ENCODE assay signal across 24 cellular contexts in the genomic region with DNA sequence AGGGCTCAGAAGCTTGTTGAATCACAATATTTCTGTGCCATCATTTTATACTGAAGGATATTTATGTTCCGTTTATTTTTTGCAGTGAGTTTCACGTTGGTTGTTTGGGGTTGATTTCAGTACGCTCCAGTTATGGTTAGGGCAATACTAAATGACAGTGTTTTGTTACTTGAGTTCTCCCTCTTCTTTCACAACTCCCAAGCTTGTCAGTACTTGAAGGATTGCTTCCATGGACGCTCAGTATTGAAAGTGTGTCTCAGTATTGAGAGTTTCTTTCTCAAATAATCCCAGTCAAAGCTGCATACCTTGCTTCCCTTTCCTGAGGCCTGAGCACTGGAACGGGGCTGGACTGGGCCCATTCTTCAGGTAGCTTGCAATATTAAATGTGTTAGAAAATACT.
"Had no signal": no experiment of that assay in that cellular context is flagged by ENCODE, and none has a peak within 500 bp of the region (broad histone marks: within the 10 kb centered on the region; RNA-seq: fewer than 3 reads in every experiment).

No MANE protein-coding gene starts in this region.

- H3K27me3 Mint-ChIP-seq: progenitor cell of endocrine pancreas had no signal

- H3K4me3 ChIP-seq: left ventricle myocardium inferior, lung, ovary, right atrium auricular region, skin epidermis, suprapubic skin, thoracic aorta, tibial artery, upper lobe of right lung had no signal

- DNase-seq: head of caudate nucleus; hippocampal formation; kidney; left ventricle myocardium inferior; naive thymus-derived CD8-positive, alpha-beta T cell; ovary; stimulated activated CD4-positive, alpha-beta T cell treated with anti-CD3 and anti-CD28 coated beads, Interleukin-12 subunit alpha, Interleukin-12 subunit beta, amount 100 ng/mL, for 4 hours; stimulated activated CD4-positive, alpha-beta T cell treated with anti-CD3 and anti-CD28 coated beads, Interleukin-15, amount 100 ng/mL, for 24 hours; stimulated activated CD4-positive, alpha-beta T cell treated with anti-CD3 and anti-CD28 coated beads, Interleukin-2, amount 100 ng/mL, for 24 hours; stimulated activated CD4-positive, alpha-beta T cell treated with anti-CD3 and anti-CD28 coated beads, Interleukin-4, amount 100 ng/mL, for 1 hour; stimulated activated naive B cell treated with anti-CD40 and anti-IgM and Interleukin-4, amounts not matched to agents 10 μg/mL and 1 μg/mL and 100 μg/mL, for 72 hours; tibial artery; trophoblast cell; upper lobe of right lung had no signal

- H3K4me3 Mint-ChIP-seq: memory B cell; naive thymus-derived CD8-positive, alpha-beta T cell; nephron; stimulated activated naive B cell treated with anti-CD40 and anti-IgM and Interleukin-4, amounts not matched to agents 10 μg/mL and 1 μg/mL and 100 μg/mL, for 72 hours; stimulated activated naive CD8-positive, alpha-beta T cell treated with anti-CD3 and anti-CD28 coated beads, Interleukin-15, Interleukin-2, amounts not matched to agents 100 ng/mL and 50 ng/mL, for 24 hours had no signal

- H3K4me1 ChIP-seq: left ventricle myocardium inferior, right atrium auricular region, suprapubic skin, upper lobe of right lung had no signal

- H3K27ac ChIP-seq: left ventricle myocardium inferior, ovary, right atrium auricular region, suprapubic skin, thoracic aorta, upper lobe of right lung had no signal

- H3K27me3 ChIP-seq: ovary, right atrium auricular region, suprapubic skin, tibial artery, upper lobe of right lung had no signal

- H3K9me3 Mint-ChIP-seq: memory B cell; naive thymus-derived CD8-positive, alpha-beta T cell; nephron; stimulated activated naive B cell treated with anti-CD40 and anti-IgM and Interleukin-4, amounts not matched to agents 10 μg/mL and 1 μg/mL and 100 μg/mL, for 72 hours; stimulated activated naive CD8-positive, alpha-beta T cell treated with anti-CD3 and anti-CD28 coated beads, Interleukin-15, Interleukin-2, amounts not matched to agents 100 ng/mL and 50 ng/mL, for 24 hours had no signal

- H3K9me3 ChIP-seq: left ventricle myocardium inferior, ovary, right atrium auricular region, suprapubic skin, thoracic aorta, tibial artery, upper lobe of right lung had no signal

- H3K27ac Mint-ChIP-seq: memory B cell; nephron; progenitor cell of endocrine pancreas; stimulated activated naive B cell treated with anti-CD40 and anti-IgM and Interleukin-4, amounts not matched to agents 10 μg/mL and 1 μg/mL and 100 μg/mL, for 72 hours; stimulated activated naive CD8-positive, alpha-beta T cell treated with anti-CD3 and anti-CD28 coated beads, Interleukin-15, Interleukin-2, amounts not matched to agents 100 ng/mL and 50 ng/mL, for 24 hours had no signal

- FAIRE-seq: kidney, urothelium cell line had no signal

- H3K36me3 Mint-ChIP-seq: memory B cell; naive thymus-derived CD8-positive, alpha-beta T cell; stimulated activated naive B cell treated with anti-CD40 and anti-IgM and Interleukin-4, amounts not matched to agents 10 μg/mL and 1 μg/mL and 100 μg/mL, for 72 hours had no signal

- H3K4me1 Mint-ChIP-seq: memory B cell; naive thymus-derived CD8-positive, alpha-beta T cell; nephron; stimulated activated naive B cell treated with anti-CD40 and anti-IgM and Interleukin-4, amounts not matched to agents 10 μg/mL and 1 μg/mL and 100 μg/mL, for 72 hours had no signal

- H3K36me3 ChIP-seq: left ventricle myocardium inferior, ovary, right atrium auricular region, suprapubic skin, thoracic aorta, tibial artery, upper lobe of right lung had no signal
